15 cellular contexts compared by ENCODE assay signal in genomic region chr1:14435368-14436023, GRCh38.
DNase-seq lines count a peak whose midpoint lies in the region; TF ChIP-seq lines count a peak whose summit lies in the region.
"Had no signal": no experiment of that assay in that cellular context is flagged by ENCODE, and none has a peak within 500 bp of the region (broad histone marks: within the 10 kb centered on the region; RNA-seq: fewer than 3 reads in every experiment).

No MANE protein-coding gene starts in this region.

- no peak overlapping the region for H2BK120ac ChIP-seq in H9 (ENCODE audit: low read depth, low read length, poor library complexity, severe bottlenecking)

- no peak overlapping the region for H3K27ac Mint-ChIP-seq in H9
- H3K27ac Mint-ChIP-seq: activated T-helper 1 cell treated with anti-CD3 and anti-CD28 coated beads, Interleukin-12 subunit alpha, Interleukin-12 subunit beta, Interleukin-2, Interleukin-4 antibody, amounts not matched to agents 30 ng/mL and 10 ng/mL and 1 ng/mL, durations not matched to agents 14 hours and 24 hours and 36 hours; immature natural killer cell; stimulated activated naive CD8-positive, alpha-beta T cell treated with anti-CD3 and anti-CD28 coated beads, Interleukin-15, amount 100 ng/mL, for 72 hours had no signal

- H3K4me1 Mint-ChIP-seq in H9, result 0 out of 4 replicates have a peak, but pooled peaks cover 0 to 2% of the 10 kb centered on the region in 2 experiments
- H3K4me1 Mint-ChIP-seq: immature natural killer cell; stimulated activated naive CD8-positive, alpha-beta T cell treated with anti-CD3 and anti-CD28 coated beads, Interleukin-15, amount 100 ng/mL, for 72 hours had no signal

- no peak overlapping the region for H3K14ac ChIP-seq in H9 (ENCODE audit: insufficient read depth, low read length)

- H3K4me3 ChIP-seq in WERI-Rb-1 (ENCODE audit: low read depth, low read length), result no peak overlapping the region

- no peaks in the 10 kb centered on the region for H3K23me2 ChIP-seq in H9 (ENCODE audit: insufficient read length, low read depth, low read length, poor library complexity, severe bottlenecking)

- peak; percentile 79 for DNase-seq in H9
- peak; percentile 31 for DNase-seq in WERI-Rb-1
- peak; percentile 39 for DNase-seq in left kidney (ENCODE audit: low read depth, low spot score)
- no peak for DNase-seq in activated CD4-positive, CD25-positive, alpha-beta regulatory T cell (lab: John Stamatoyannopoulos, UW)
- DNase-seq in NOMO-1 treated with DMSO at 0.1 percent for 48 hours (lab: John Stamatoyannopoulos, UW; ENCODE audit: unreplicated experiment), result no peak
- no peak for DNase-seq in T-helper 1 cell
- DNase-seq in NCI-H2196 treated with DMSO at 0.1 percent for 48 hours (lab: John Stamatoyannopoulos, UW; ENCODE audit: unreplicated experiment), result no peak
- DNase-seq: activated CD4-positive, alpha-beta T cell treated with anti-CD3 and anti-CD28 coated beads for 48 hours; amygdala; cortex of kidney; immature natural killer cell; NCI-H1930; stimulated activated naive CD8-positive, alpha-beta T cell treated with anti-CD3 and anti-CD28 coated beads, Interleukin-15, amount 100 ng/mL, for 72 hours had no signal

- H3K4me2 ChIP-seq in H9 (ENCODE audit: insufficient read depth, insufficient read length, low read length), result no peak overlapping the region

- H3K27me3 ChIP-seq in H9 (ENCODE audit: insufficient read depth, low read length) (no peaks in the 10 kb centered on the region; the same call in 1 of the 2 replicates), WERI-Rb-1 (ENCODE audit: insufficient read depth, low read depth, severe bottlenecking) (peaks cover 80% of the 10 kb centered on the region)

- H3K9me3 Mint-ChIP-seq in H9, result no peaks in the 10 kb centered on the region; a peak in 1 of 5 replicates
- H3K9me3 Mint-ChIP-seq: activated T-helper 1 cell treated with anti-CD3 and anti-CD28 coated beads, Interleukin-12 subunit alpha, Interleukin-12 subunit beta, Interleukin-2, Interleukin-4 antibody, amounts not matched to agents 30 ng/mL and 10 ng/mL and 1 ng/mL, durations not matched to agents 14 hours and 24 hours and 36 hours; immature natural killer cell had no signal

- H3K36me3 Mint-ChIP-seq in H9 (ENCODE audit: insufficient read depth in 1 of 3, low read depth in 3 of 3), result no peaks in the 10 kb centered on the region
- H3K36me3 Mint-ChIP-seq: immature natural killer cell had no signal

- TF ChIP-seq CTCF in C4-2B (conservative IDR thresholded peaks at IDR 0.05), result peak; percentile 30
- peak; percentile 74 for TF ChIP-seq CTCF in H9 (conservative IDR thresholded peaks at IDR 0.05)
- peak; percentile 60 for TF ChIP-seq CTCF in WERI-Rb-1 (IDR thresholded peaks at IDR 0.05; ENCODE audit: low read depth, low read length)

- H3K9me3 ChIP-seq in H9 (ENCODE audit: control insufficient read depth, low read depth, low read length), result no peaks in the 10 kb centered on the region
- no peaks in the 10 kb centered on the region for H3K9me3 ChIP-seq in WERI-Rb-1 (ENCODE audit: severe bottlenecking)

- no peak overlapping the region for H2BK20ac ChIP-seq in H9 (ENCODE audit: low read depth, low read length, poor library complexity, severe bottlenecking)

- no peak overlapping the region for H3K23ac ChIP-seq in H9 (ENCODE audit: insufficient read length, low read depth, low read length)

- H3K27me3 Mint-ChIP-seq in H9 (ENCODE audit: low read depth), result peaks cover 17% of the 10 kb centered on the region

- no peak overlapping the region for H3K4ac ChIP-seq in H9 (ENCODE audit: low read depth, low read length)

- no peaks in the 10 kb centered on the region for H3K36me3 ChIP-seq in WERI-Rb-1

- no peak overlapping the region for H3K4me3 Mint-ChIP-seq in H9
- H3K4me3 Mint-ChIP-seq: activated T-helper 1 cell treated with anti-CD3 and anti-CD28 coated beads, Interleukin-12 subunit alpha, Interleukin-12 subunit beta, Interleukin-2, Interleukin-4 antibody, amounts not matched to agents 30 ng/mL and 10 ng/mL and 1 ng/mL, durations not matched to agents 14 hours and 24 hours and 36 hours; immature natural killer cell; stimulated activated naive CD8-positive, alpha-beta T cell treated with anti-CD3 and anti-CD28 coated beads, Interleukin-15, amount 100 ng/mL, for 72 hours had no signal

- H3K79me1 ChIP-seq in H9 (ENCODE audit: insufficient read depth, low read depth, low read length, poor library complexity, severe bottlenecking), result no peaks in the 10 kb centered on the region

- H3K56ac ChIP-seq in H9 (ENCODE audit: insufficient read length, low read depth, low read length), result no peak overlapping the region

- H2AK5ac ChIP-seq in H9 (ENCODE audit: insufficient read length, low read length), result no peak overlapping the region

- no peaks in the 10 kb centered on the region for H3K79me2 ChIP-seq in H9 (ENCODE audit: insufficient read depth, low read length)

- no CpG with 5 or more reads among the region's 14 CpGs for WGBS in H9 (ENCODE audit: extremely low coverage, insufficient read length, low lambda C conversion rate)

- no peak overlapping the region for H4K5ac ChIP-seq in H9 (ENCODE audit: insufficient read length, low read depth, low read length)

- H4K8ac ChIP-seq in H9 (replicated peaks; ENCODE audit: insufficient read length, low read depth, low read length), result no peak overlapping the region

- H2BK5ac ChIP-seq in H9 (ENCODE audit: insufficient read length, low read length), result no peak overlapping the region

- H2AFZ ChIP-seq in H9 (ENCODE audit: low read length), result no peak overlapping the region

- no peak overlapping the region for H3K9ac ChIP-seq in H9 (ENCODE audit: extremely low read depth, insufficient read length, low read length)

- no peak overlapping the region for H3T11ph ChIP-seq in H9 (ENCODE audit: low read length)

- H3K4me1 ChIP-seq in H9 (ENCODE audit: insufficient read depth, low read length), result no peaks in the 10 kb centered on the region

- no peaks in the 10 kb centered on the region for H4K20me1 ChIP-seq in H9 (ENCODE audit: control insufficient read depth, insufficient read depth, insufficient read length)

- no peak overlapping the region for H4K91ac ChIP-seq in H9 (ENCODE audit: insufficient read length, low read depth, low read length)

- H3K27ac ChIP-seq in C4-2B (no peak overlapping the region), H9 (ENCODE audit: insufficient read length, low read depth, low read length) (no peak overlapping the region), WERI-Rb-1 (no peak overlapping the region)

- H3K18ac ChIP-seq in H9 (ENCODE audit: insufficient read length, low read depth, low read length), result no peak overlapping the region

- no peak overlapping the region for H2BK15ac ChIP-seq in H9 (ENCODE audit: low read depth, low read length)

- H2BK12ac ChIP-seq in H9 (ENCODE audit: insufficient read length, low read depth, low read length), result no peak overlapping the region

Comparison
In these comparisons a context has a peak if more than half of its experiments do, and no peak if none do; other contexts are left out.
1. DNase-seq: peak in H9 (single experiment), WERI-Rb-1 (single experiment) and left kidney (single experiment); none in activated CD4-positive, CD25-positive, alpha-beta regulatory T cell (0 of 4), NOMO-1 treated with DMSO at 0.1 percent for 48 hours (single experiment), T-helper 1 cell (0 of 5) and NCI-H2196 treated with DMSO at 0.1 percent for 48 hours (single experiment).
2. Peak in every context shown above with its lines, with median percentiles within 50 percentile points of each other: CTCF ChIP-seq.